22 cellular contexts compared by ENCODE assay signal in the genomic region with DNA sequence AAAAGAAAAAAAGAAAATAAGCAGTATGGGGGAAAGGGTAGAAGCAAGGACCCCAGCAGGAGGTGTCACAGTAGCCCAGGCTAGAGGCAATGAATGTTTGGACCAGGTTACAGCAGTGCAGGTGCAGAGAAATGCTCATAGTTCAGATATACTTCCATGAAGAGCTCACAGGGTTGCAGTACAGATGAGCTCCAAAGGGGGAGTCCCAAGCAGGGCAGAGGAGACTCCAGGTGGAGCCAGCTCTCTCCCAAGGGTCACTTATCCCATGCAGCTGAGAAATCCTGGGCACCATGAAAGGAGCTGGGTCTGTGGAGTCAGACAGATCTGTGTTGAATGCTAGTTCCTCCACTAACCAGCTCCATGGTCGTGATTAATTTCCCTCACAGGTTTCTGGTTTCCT.
DNase-seq lines count a peak whose midpoint lies in the region; FAIRE-seq and TF ChIP-seq lines count a peak whose summit lies in the region.
"Had no signal": no experiment of that assay in that cellular context is flagged by ENCODE, and none has a peak within 500 bp of the region (broad histone marks: within the 10 kb centered on the region; RNA-seq: fewer than 3 reads in every experiment).

No MANE protein-coding gene starts in this region.

- DNase-seq in ELF-1 (ENCODE audit: low read depth, low spot score) (peak; percentile 30), NCI-H226 (peak; percentile 11), mammary epithelial cell (no peak), left kidney (ENCODE audit: low read depth, low spot score) (peak; percentile 9), A172 (ENCODE audit: low spot score) (no peak), CD14-positive monocyte (ENCODE audit: low spot score) (no peak), D721Med (ENCODE audit: insufficient read length, low spot score) (no peak), occipital lobe (lab: John Stamatoyannopoulos, UW) (no peak)
- DNase-seq: activated CD4-positive, alpha-beta T cell treated with anti-CD3 and anti-CD28 coated beads, Interleukin-2, amount 50 U/mL, for 1 hour; activated naive CD8-positive, alpha-beta T cell treated with anti-CD3 and anti-CD28 coated beads, Interleukin-2, amount 10 ng/mL, durations not matched to agents 7 days and 5 days; activated T-cell treated with anti-CD3 and anti-CD28 coated beads, Interleukin-2, amount 50 U/mL, for 1 hour; EL; Kasumi-1; kidney; mucosa of descending colon; NCI-H69; ovary; upper lobe of right lung had no signal

- no peak overlapping the region for H3K27ac ChIP-seq in mammary epithelial cell (ENCODE audit: insufficient read depth, low read depth, low read length)
- H3K27ac ChIP-seq: BLaER1, ovary, skin epidermis, upper lobe of right lung had no signal

- H3K36me3 Mint-ChIP-seq in CD14-positive monocyte: no peaks in the 10 kb centered on the region
- H3K36me3 Mint-ChIP-seq: activated naive CD8-positive, alpha-beta T cell treated with anti-CD3 and anti-CD28 coated beads, Interleukin-2, amount 10 ng/mL, durations not matched to agents 7 days and 5 days; stimulated activated memory B cell treated with anti-CD40 and anti-IgM and Interleukin-4, amounts not matched to agents 10 μg/mL and 1 μg/mL and 100 μg/mL, for 72 hours had no signal

- TF ChIP-seq CTCF in mammary epithelial cell (conservative IDR thresholded peaks at IDR 0.05 in 1 of 2, IDR thresholded peaks at IDR 0.05 in 1 of 2; ENCODE audit: extremely low read depth in 1 of 2, insufficient read depth in 1 of 2, low read depth in 1 of 2, low read length in 2 of 2) (peak; percentile 12 to 42), CD14-positive monocyte (IDR thresholded peaks at IDR 0.05) (no peak), D721Med (IDR thresholded peaks at IDR 0.05; ENCODE audit: insufficient read depth, missing control alignments) (no peak)

- no peak overlapping the region for H3K27ac Mint-ChIP-seq in CD14-positive monocyte
- H3K27ac Mint-ChIP-seq: activated naive CD8-positive, alpha-beta T cell treated with anti-CD3 and anti-CD28 coated beads, Interleukin-2, amount 10 ng/mL, durations not matched to agents 7 days and 5 days; stimulated activated memory B cell treated with anti-CD40 and anti-IgM and Interleukin-4, amounts not matched to agents 10 μg/mL and 1 μg/mL and 100 μg/mL, for 72 hours had no signal

- no peaks in the 10 kb centered on the region for H3K79me2 ChIP-seq in mammary epithelial cell (ENCODE audit: insufficient read depth, low read length)

- BruUV-seq in mammary epithelial cell (replicated peaks; lab: Mats Ljungman, UMichigan): no TSS peak

- peaks cover 2 to 10% (median 6%) of the 10 kb centered on the region in 7 donors for H3K9me3 Mint-ChIP-seq in CD14-positive monocyte
- H3K9me3 Mint-ChIP-seq: activated naive CD8-positive, alpha-beta T cell treated with anti-CD3 and anti-CD28 coated beads, Interleukin-2, amount 10 ng/mL, durations not matched to agents 7 days and 5 days had no signal

- H3K27me3 ChIP-seq in mammary epithelial cell (ENCODE audit: insufficient read depth, low read length): no peaks in the 10 kb centered on the region
- H3K27me3 ChIP-seq: BLaER1, ovary, upper lobe of right lung had no signal

- no peaks in the 10 kb centered on the region for H4K20me1 ChIP-seq in mammary epithelial cell (ENCODE audit: insufficient read depth, low read length)
- H4K20me1 ChIP-seq: BLaER1 had no signal

- H2AFZ ChIP-seq in mammary epithelial cell (ENCODE audit: low read depth, low read length): no peak overlapping the region

- no peak overlapping the region for H3K4me3 ChIP-seq in mammary epithelial cell (replicated peaks in 1 of 3; ENCODE audit: insufficient read depth in 1 of 3, low read depth in 2 of 3, low read length in 3 of 3)
- H3K4me3 ChIP-seq: BLaER1, GM12878, mucosa of descending colon, ovary, skin epidermis, upper lobe of right lung had no signal

- WGBS in mammary epithelial cell (ENCODE audit: low coverage, missing lambda C conversion rate): no CpG with 5 or more reads among the region's 1 CpG

- no peak overlapping the region for H3K4me2 ChIP-seq in mammary epithelial cell (ENCODE audit: insufficient read depth, low read depth, low read length)
- H3K4me2 ChIP-seq: BLaER1 had no signal

- H3K4me3 Mint-ChIP-seq in CD14-positive monocyte: no peak overlapping the region
- H3K4me3 Mint-ChIP-seq: activated naive CD8-positive, alpha-beta T cell treated with anti-CD3 and anti-CD28 coated beads, Interleukin-2, amount 10 ng/mL, durations not matched to agents 7 days and 5 days; stimulated activated memory B cell treated with anti-CD40 and anti-IgM and Interleukin-4, amounts not matched to agents 10 μg/mL and 1 μg/mL and 100 μg/mL, for 72 hours had no signal

- no peak for FAIRE-seq in D721Med (lab: Jason Lieb, UNC)
- FAIRE-seq: GM12878, kidney had no signal

- H3K4me1 ChIP-seq in mammary epithelial cell (ENCODE audit: insufficient read depth, low read length): no peaks in the 10 kb centered on the region

- no peaks in the 10 kb centered on the region for H3K9me3 ChIP-seq in mammary epithelial cell (replicated peaks; ENCODE audit: insufficient read depth, low read length)
- H3K9me3 ChIP-seq: BLaER1, mucosa of descending colon, upper lobe of right lung had no signal

- peaks cover 0 to 3% (median 2%) of the 10 kb centered on the region in 3 donors for H3K27me3 Mint-ChIP-seq in CD14-positive monocyte (ENCODE audit: low read depth in 3 of 3)
- H3K27me3 Mint-ChIP-seq: activated naive CD8-positive, alpha-beta T cell treated with anti-CD3 and anti-CD28 coated beads, Interleukin-2, amount 10 ng/mL, durations not matched to agents 7 days and 5 days; stimulated activated memory B cell treated with anti-CD40 and anti-IgM and Interleukin-4, amounts not matched to agents 10 μg/mL and 1 μg/mL and 100 μg/mL, for 72 hours had no signal

- dilution Hi-C loops in mammary epithelial cell (cut with HindIII; ENCODE audit: low sequenced_read_pairs): no loop called here

- intact Hi-C loops in mammary epithelial cell (cut with micrococcal nuclease): loop anchor here (1.0 kb wide), 1 partner anchor 33 kb away; no protein-coding TSS in a partner anchor
- intact Hi-C loops in CD14-positive monocyte (cut with micrococcal nuclease): no loop called here

- in situ Hi-C loops in mammary epithelial cell (cut with MboI; ENCODE audit: low sequenced_read_pairs in 2 of 2): no loop called here

- no peak overlapping the region for H3K9ac ChIP-seq in mammary epithelial cell (ENCODE audit: insufficient read depth, low read length)
- H3K9ac ChIP-seq: BLaER1 had no signal

- CTCF ChIA-PET in mammary epithelial cell (lab: Charles Lee; ENCODE audit: low non-redundant PET): interaction anchor here (0.6 kb wide), 1 partner anchor 95 kb away, joined by 3 read pairs; no protein-coding TSS in a partner anchor

- no peaks in the 10 kb centered on the region for H3K36me3 ChIP-seq in mammary epithelial cell (ENCODE audit: insufficient read depth, low read length)
- H3K36me3 ChIP-seq: BLaER1, ovary, upper lobe of right lung had no signal

- no peaks in the 10 kb centered on the region for H3K4me1 Mint-ChIP-seq in CD14-positive monocyte
- H3K4me1 Mint-ChIP-seq: activated naive CD8-positive, alpha-beta T cell treated with anti-CD3 and anti-CD28 coated beads, Interleukin-2, amount 10 ng/mL, durations not matched to agents 7 days and 5 days; stimulated activated memory B cell treated with anti-CD40 and anti-IgM and Interleukin-4, amounts not matched to agents 10 μg/mL and 1 μg/mL and 100 μg/mL, for 72 hours had no signal

Comparison
In these comparisons a context has a peak if more than half of its experiments do, and no peak if none do; other contexts are left out.
1. DNase-seq: peak in ELF-1 (single experiment), NCI-H226 (single experiment) and left kidney (single experiment); none in mammary epithelial cell (single experiment), A172 (single experiment), CD14-positive monocyte (single experiment), D721Med (single experiment) and occipital lobe (single experiment).
2. CTCF ChIP-seq: peak in mammary epithelial cell (2 of 2); none in CD14-positive monocyte (single experiment) and D721Med (single experiment).